ENCODE assay signal across 20 cellular contexts in the genomic region with DNA sequence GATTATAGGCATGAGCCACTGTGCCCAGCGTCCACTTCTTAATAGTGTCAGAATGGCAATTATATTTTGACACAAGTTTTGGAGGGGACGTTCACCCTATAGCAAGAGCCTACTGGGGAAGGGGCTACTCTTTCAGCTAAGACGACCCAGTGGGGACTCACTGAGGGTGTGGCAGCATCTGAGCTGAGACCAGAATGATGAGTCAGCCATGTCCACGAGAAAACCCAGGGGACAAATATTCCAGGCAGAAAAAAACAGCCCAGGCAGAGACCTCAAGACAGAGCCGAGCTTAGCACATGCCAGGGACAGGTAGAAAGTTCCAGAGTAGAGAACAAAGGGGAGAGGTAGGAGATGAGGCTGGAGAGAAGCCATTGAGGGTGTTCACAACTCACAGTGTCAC.
"Had no signal": no experiment of that assay in that cellular context is flagged by ENCODE, and none has a peak within 500 bp of the region (broad histone marks: within the 10 kb centered on the region; RNA-seq: fewer than 3 reads in every experiment).

No MANE protein-coding gene starts in this region.

- H3K9me3 ChIP-seq: ovary, psoas muscle, tibial artery had no signal

- H3K27ac ChIP-seq: cardiac muscle cell, ovary, psoas muscle, skin epidermis, tibial artery had no signal

- ATAC-seq: activated T-cell treated with anti-CD3 and anti-CD28 coated beads, Interleukin-2, amount 50 U/mL, for 4 hours; left lobe of liver; naive thymus-derived CD8-positive, alpha-beta T cell; psoas muscle; right cardiac atrium; stimulated activated naive CD8-positive, alpha-beta T cell treated with anti-CD3 and anti-CD28 coated beads, Interleukin-15, amount 100 ng/mL, for 72 hours; T-cell had no signal

- H3K36me3 Mint-ChIP-seq: activated naive CD4-positive, alpha-beta T cell treated with anti-CD3 and anti-CD28 coated beads, Interleukin-2, amount 10 ng/mL, durations not matched to agents 7 days and 5 days; naive thymus-derived CD8-positive, alpha-beta T cell; T-cell had no signal

- H3K27ac Mint-ChIP-seq: activated naive CD4-positive, alpha-beta T cell treated with anti-CD3 and anti-CD28 coated beads, Interleukin-2, amount 10 ng/mL, durations not matched to agents 7 days and 5 days; T-cell; T-helper 2 cell treated with Interferon-gamma antibody and Interleukin-4, amounts not matched to agents 5 μg/mL and 100 μg/mL, for 36 hours had no signal

- H3K27me3 Mint-ChIP-seq: stimulated activated naive CD8-positive, alpha-beta T cell treated with anti-CD3 and anti-CD28 coated beads, Interleukin-15, amount 100 ng/mL, for 72 hours had no signal

- H3K4me3 Mint-ChIP-seq: activated naive CD4-positive, alpha-beta T cell treated with anti-CD3 and anti-CD28 coated beads, Interleukin-2, amount 10 ng/mL, durations not matched to agents 7 days and 5 days; activated T-cell treated with anti-CD3 and anti-CD28 coated beads, Interleukin-2, amount 50 U/mL, for 4 hours; naive thymus-derived CD8-positive, alpha-beta T cell; stimulated activated naive CD8-positive, alpha-beta T cell treated with anti-CD3 and anti-CD28 coated beads, Interleukin-15, amount 100 ng/mL, for 72 hours; T-cell; T-helper 2 cell treated with Interferon-gamma antibody and Interleukin-4, amounts not matched to agents 5 μg/mL and 100 μg/mL, for 36 hours had no signal

- DNase-seq: activated CD4-positive, alpha-beta T cell treated with anti-CD3 and anti-CD28 coated beads for 1 hour; activated CD8-positive, alpha-beta memory T cell treated with anti-CD3 and anti-CD28 coated beads, Interleukin-2, amount 50 U/mL, for 48 hours; activated naive CD4-positive, alpha-beta T cell treated with anti-CD3 and anti-CD28 coated beads, Interleukin-2, amount 10 ng/mL, durations not matched to agents 7 days and 5 days; activated T-cell treated with anti-CD3 and anti-CD28 coated beads, Interleukin-2, amount 50 U/mL, for 4 hours; effector CD4-positive, alpha-beta T cell; erythroblast; foreskin melanocyte; naive thymus-derived CD8-positive, alpha-beta T cell; ovary; psoas muscle; right cardiac atrium; stimulated activated CD4-positive, alpha-beta T cell treated with anti-CD3 and anti-CD28 coated beads, Interleukin-1b, Interleukin-23, amount 100 ng/mL, for 48 hours; stimulated activated naive CD8-positive, alpha-beta T cell treated with anti-CD3 and anti-CD28 coated beads, Interleukin-15, amount 100 ng/mL, for 72 hours; T-cell; tibial artery had no signal

- H3K36me3 ChIP-seq: cardiac muscle cell, ovary, tibial artery had no signal

- H3K9me3 Mint-ChIP-seq: activated naive CD4-positive, alpha-beta T cell treated with anti-CD3 and anti-CD28 coated beads, Interleukin-2, amount 10 ng/mL, durations not matched to agents 7 days and 5 days; activated T-cell treated with anti-CD3 and anti-CD28 coated beads, Interleukin-2, amount 50 U/mL, for 4 hours; naive thymus-derived CD8-positive, alpha-beta T cell; stimulated activated naive CD8-positive, alpha-beta T cell treated with anti-CD3 and anti-CD28 coated beads, Interleukin-15, amount 100 ng/mL, for 72 hours; T-cell; T-helper 2 cell treated with Interferon-gamma antibody and Interleukin-4, amounts not matched to agents 5 μg/mL and 100 μg/mL, for 36 hours had no signal

- H3K4me1 ChIP-seq: psoas muscle, tibial artery had no signal

- H3K27me3 ChIP-seq: cardiac muscle cell, ovary, tibial artery had no signal

- H3K4me3 ChIP-seq: cardiac muscle cell, lung, ovary, psoas muscle, skin epidermis, tibial artery had no signal

- H3K4me1 Mint-ChIP-seq: activated naive CD4-positive, alpha-beta T cell treated with anti-CD3 and anti-CD28 coated beads, Interleukin-2, amount 10 ng/mL, durations not matched to agents 7 days and 5 days; stimulated activated naive CD8-positive, alpha-beta T cell treated with anti-CD3 and anti-CD28 coated beads, Interleukin-15, amount 100 ng/mL, for 72 hours; T-cell had no signal
